Comparison of ENCODE assay signal across 23 cellular contexts in genomic region chr6:126152346-126152745, GRCh38.
"Had no signal": no experiment of that assay in that cellular context is flagged by ENCODE, and none has a peak within 500 bp of the region (broad histone marks: within the 10 kb centered on the region; RNA-seq: fewer than 3 reads in every experiment).

No MANE protein-coding gene starts in this region.

- ATAC-seq: effector memory CD8-positive, alpha-beta T cell; left lobe of liver; mucosa of descending colon; natural killer cell treated with Interleukin-12 subunit alpha and Interleukin-12 subunit beta and Interleukin-15 and Interleukin-18, amount 100 ng/mL, for 72 hours; sciatic nerve; stimulated activated memory B cell treated with anti-CD40 and anti-IgM and Interleukin-4, amounts not matched to agents 10 μg/mL and 1 μg/mL and 100 μg/mL, for 72 hours; stimulated activated naive CD8-positive, alpha-beta T cell treated with anti-CD3 and anti-CD28 coated beads, Interleukin-15, Interleukin-2, amounts not matched to agents 100 U/mL and 50 U/mL, for 24 hours had no signal

- H2AFZ ChIP-seq: parathyroid adenoma had no signal

- H3K4me3 Mint-ChIP-seq: effector memory CD8-positive, alpha-beta T cell; memory B cell; mesothelial cell of epicardium; naive B cell; natural killer cell treated with Interleukin-12 subunit alpha and Interleukin-12 subunit beta and Interleukin-15 and Interleukin-18, amount 100 ng/mL, for 72 hours; neural crest cell; stimulated activated memory B cell treated with anti-CD40 and anti-IgM and Interleukin-4, amounts not matched to agents 10 μg/mL and 1 μg/mL and 100 μg/mL, for 72 hours; type B pancreatic cell had no signal

- H3K9ac ChIP-seq: parathyroid adenoma had no signal

- H3K9me3 ChIP-seq: mucosa of descending colon, prostate gland, right atrium auricular region, spleen, testis, tibial artery had no signal

- H3K4me1 ChIP-seq: prostate gland, right atrium auricular region, spleen, testis, tibial artery had no signal

- H3K36me3 ChIP-seq: prostate gland, right atrium auricular region, spleen, tibial artery had no signal

- H3K4me3 ChIP-seq: lung, mucosa of descending colon, prostate gland, right atrium auricular region, spleen, testis, tibial artery had no signal

- H3K27me3 ChIP-seq: right atrium auricular region, spleen, testis, tibial artery had no signal

- H3K27me3 Mint-ChIP-seq: effector memory CD8-positive, alpha-beta T cell; memory B cell; naive B cell; stimulated activated memory B cell treated with anti-CD40 and anti-IgM and Interleukin-4, amounts not matched to agents 10 μg/mL and 1 μg/mL and 100 μg/mL, for 72 hours; type B pancreatic cell had no signal

- H3K79me2 ChIP-seq: parathyroid adenoma had no signal

- H3K9me3 Mint-ChIP-seq: effector memory CD8-positive, alpha-beta T cell; memory B cell; mesothelial cell of epicardium; naive B cell; natural killer cell treated with Interleukin-12 subunit alpha and Interleukin-12 subunit beta and Interleukin-15 and Interleukin-18, amount 100 ng/mL, for 72 hours; neural crest cell had no signal

- H3K36me3 Mint-ChIP-seq: memory B cell; mesothelial cell of epicardium; naive B cell; natural killer cell treated with Interleukin-12 subunit alpha and Interleukin-12 subunit beta and Interleukin-15 and Interleukin-18, amount 100 ng/mL, for 72 hours; type B pancreatic cell had no signal

- H3K27ac Mint-ChIP-seq: effector memory CD8-positive, alpha-beta T cell; memory B cell; mesothelial cell of epicardium; natural killer cell treated with Interleukin-12 subunit alpha and Interleukin-12 subunit beta and Interleukin-15 and Interleukin-18, amount 100 ng/mL, for 72 hours; stimulated activated memory B cell treated with anti-CD40 and anti-IgM and Interleukin-4, amounts not matched to agents 10 μg/mL and 1 μg/mL and 100 μg/mL, for 72 hours; type B pancreatic cell had no signal

- H3K27ac ChIP-seq: parathyroid adenoma, prostate gland, right atrium auricular region, spleen, testis, tibial artery had no signal

- DNase-seq: cortex of kidney; effector memory CD8-positive, alpha-beta T cell; kidney; mucosa of descending colon; naive B cell; spleen; stimulated activated CD4-positive, alpha-beta T cell treated with anti-CD3 and anti-CD28 coated beads, Interleukin-4, amount 100 ng/mL, for 4 hours; stimulated activated naive CD8-positive, alpha-beta T cell treated with anti-CD3 and anti-CD28 coated beads, Interleukin-15, Interleukin-2, amounts not matched to agents 100 U/mL and 50 U/mL, for 24 hours; substantia nigra; testis; tibial artery had no signal
